In the genomic region with DNA sequence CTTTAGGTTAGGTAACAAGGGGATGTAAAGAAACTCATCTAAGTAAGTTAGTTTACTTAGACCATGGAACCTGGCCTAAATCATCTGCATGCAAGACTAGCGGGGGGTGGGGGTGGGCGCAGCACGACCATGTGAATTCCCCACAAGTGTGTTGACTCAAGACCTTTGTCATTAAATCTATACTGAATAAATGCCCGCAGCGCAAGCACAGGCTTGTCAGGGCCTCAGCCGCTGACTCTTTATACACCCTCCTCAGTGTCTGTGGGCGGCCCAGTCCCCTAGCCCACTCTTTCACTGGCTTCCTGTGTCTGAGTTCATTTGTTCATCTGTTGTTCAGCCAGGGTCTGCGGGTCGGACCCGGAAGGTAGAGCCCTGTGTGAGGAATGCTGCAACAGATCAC, we compare ENCODE assay signal across 26 cellular contexts. TPM values are rescaled to one million over a fixed set of nuclear protein-coding genes. Genes with fewer than 3 reads are reported as not detected.
DNase-seq lines count a peak whose midpoint lies in the region; ATAC-seq, FAIRE-seq and TF ChIP-seq lines count a peak whose summit lies in the region.
"Had no signal": no experiment of that assay in that cellular context is flagged by ENCODE, and none has a peak within 500 bp of the region (broad histone marks: within the 10 kb centered on the region; RNA-seq: fewer than 3 reads in every experiment).

No MANE protein-coding gene starts in this region.

- no peaks in the 10 kb centered on the region for H3K27me3 ChIP-seq in HepG2 (ENCODE audit: control insufficient read depth in 1 of 2, insufficient read depth in 2 of 2, low read length in 2 of 2)
- H3K27me3 ChIP-seq in right lobe of liver: no peaks in the 10 kb centered on the region
- H3K27me3 ChIP-seq in astrocyte (ENCODE audit: insufficient read depth, low read length): no peaks in the 10 kb centered on the region
- H3K27me3 ChIP-seq in esophagus squamous epithelium: no peaks in the 10 kb centered on the region

- FAIRE-seq in HepG2 (lab: Jason Lieb, UNC) (no peak), astrocyte (lab: Jason Lieb, UNC) (no peak)
- FAIRE-seq: D721Med had no signal

- H4K20me1 ChIP-seq in HepG2 (ENCODE audit: insufficient read depth, low read length): peaks cover 23% of the 10 kb centered on the region; the same call in 1 of the 2 replicates
- peaks cover 86% of the 10 kb centered on the region for H4K20me1 ChIP-seq in astrocyte (ENCODE audit: insufficient read depth, low read length)

- no peak overlapping the region for H3K4me3 Mint-ChIP-seq in astrocyte (ENCODE audit: unreplicated experiment)
- H3K4me3 Mint-ChIP-seq in osteocyte (ENCODE audit: unreplicated experiment): no peak overlapping the region

- ATAC-seq in HepG2 (no peak), right lobe of liver (no peak), GM19035 (IDR thresholded peaks at IDR 0.05; ENCODE audit: unreplicated experiment) (no peak)
- ATAC-seq: T-cell had no signal

- BruUV-seq in HepG2 (replicated peaks; lab: Mats Ljungman, UMichigan): no TSS peak

- TF ChIP-seq POLR2A in HepG2 (IDR thresholded peaks at IDR 0.05; ENCODE audit: insufficient read depth in 1 of 2, low read depth in 2 of 2, low read length in 2 of 2) (no peak), right lobe of liver (IDR thresholded peaks at IDR 0.05) (no peak), esophagus squamous epithelium (IDR thresholded peaks at IDR 0.05) (no peak)

- peaks cover 6% of the 10 kb centered on the region for H3K4me1 Mint-ChIP-seq in astrocyte (ENCODE audit: low read depth, unreplicated experiment)
- peaks cover 22% of the 10 kb centered on the region for H3K4me1 Mint-ChIP-seq in osteocyte (ENCODE audit: unreplicated experiment)

- H3K27me3 Mint-ChIP-seq in astrocyte (ENCODE audit: low read depth, unreplicated experiment) (no peaks in the 10 kb centered on the region), osteocyte (ENCODE audit: unreplicated experiment) (no peaks in the 10 kb centered on the region)
- H3K27me3 Mint-ChIP-seq: T-cell had no signal

- no peak overlapping the region for H3K9ac ChIP-seq in HepG2 (ENCODE audit: insufficient read depth, low read depth, low read length)
- H3K9ac ChIP-seq in astrocyte (ENCODE audit: low read length): no peak overlapping the region
- H3K9ac ChIP-seq: GM23248 had no signal

- CTCF ChIA-PET in HepG2 (lab: Yijun Ruan, JAX; ENCODE audit: low intra/inter-chr PET ratio, low total read pairs): no interaction called here

- 97% methylated on average over 10 of the region's 10 CpGs for WGBS in HepG2 (ENCODE audit: low lambda C conversion rate)
- WGBS in right lobe of liver (ENCODE audit: insufficient coverage, low coverage, low lambda C conversion rate, missing lambda C conversion rate): 96% methylated on average over 7 of the region's 10 CpGs
- WGBS in esophagus squamous epithelium, 2 donors: 81 to 88% methylated on average over 7 to 10 of the region's 10 CpGs

- H2AFZ ChIP-seq in HepG2 (ENCODE audit: low read length) (no peak overlapping the region), astrocyte (ENCODE audit: low read depth, low read length) (no peak overlapping the region)
- H2AFZ ChIP-seq: GM23248, PC-9 had no signal

- H3K4me1 ChIP-seq in HepG2 (ENCODE audit: insufficient read depth, low read length) (peaks cover 24% of the 10 kb centered on the region; the same call in 1 of the 2 replicates), right lobe of liver (no peaks in the 10 kb centered on the region), astrocyte (ENCODE audit: insufficient read depth, low read length) (no peaks in the 10 kb centered on the region), esophagus squamous epithelium (peaks cover 0 to 19% (median 3%) of the 10 kb centered on the region in 3 donors)

- H3K9me3 ChIP-seq in HepG2 (ENCODE audit: low read length): peaks cover 44% of the 10 kb centered on the region
- H3K9me3 ChIP-seq in right lobe of liver: peaks cover 0 to 5% (median 0%) of the 10 kb centered on the region in 4 donors
- H3K9me3 ChIP-seq in astrocyte (ENCODE audit: insufficient read depth, low read depth, low read length): peaks cover 3% of the 10 kb centered on the region
- peaks cover 0 to 22% (median 9%) of the 10 kb centered on the region in 3 donors for H3K9me3 ChIP-seq in esophagus squamous epithelium

- POLR2A ChIA-PET in HepG2 (lab: Yijun Ruan, JAX): no interaction called here

- H3K27ac Mint-ChIP-seq in astrocyte (ENCODE audit: unreplicated experiment) (peak overlapping the region; percentile 50), osteocyte (ENCODE audit: unreplicated experiment) (peak overlapping the region; percentile 39)

- TF ChIP-seq CTCF in HepG2 (CRISPR knock-in tag; IDR thresholded peaks at IDR 0.05) (no peak), right lobe of liver (IDR thresholded peaks at IDR 0.05) (no peak), astrocyte (IDR thresholded peaks at IDR 0.05; ENCODE audit: insufficient read depth, low read depth, low read length) (no peak), osteocyte (IDR thresholded peaks at IDR 0.05) (no peak), esophagus squamous epithelium (IDR thresholded peaks at IDR 0.05) (no peak)

- peaks cover 7% of the 10 kb centered on the region for H3K36me3 Mint-ChIP-seq in astrocyte (ENCODE audit: low read depth, unreplicated experiment)
- H3K36me3 Mint-ChIP-seq in osteocyte (ENCODE audit: unreplicated experiment): peaks cover 17% of the 10 kb centered on the region

- H3K27ac ChIP-seq in HepG2 (ENCODE audit: extremely low read length, insufficient read depth, low read length) (no peak overlapping the region), right lobe of liver (no peak overlapping the region), astrocyte (ENCODE audit: low read depth, low read length) (no peak overlapping the region), esophagus squamous epithelium (no peak overlapping the region)
- H3K27ac ChIP-seq: 22Rv1, GM23248, PC-9 had no signal

- H3K36me3 ChIP-seq in HepG2 (replicated peaks in 1 of 2; ENCODE audit: control insufficient read depth in 1 of 2, insufficient read depth in 2 of 2, low read length in 2 of 2) (peaks cover 0 to 7% of the 10 kb centered on the region in 2 experiments; a peak in 1 of 5 replicates), right lobe of liver (no peaks in the 10 kb centered on the region), astrocyte (ENCODE audit: insufficient read depth, low read length) (no peaks in the 10 kb centered on the region), esophagus squamous epithelium (no peaks in the 10 kb centered on the region)

- DNase-seq in HepG2 (ENCODE audit: low spot score) (no peak), right lobe of liver (no peak), astrocyte (ENCODE audit: low read depth) (no peak), osteocyte (ENCODE audit: extremely low spot score, unreplicated experiment) (no peak), esophagus squamous epithelium (lab: John Stamatoyannopoulos, UW) (no peak), pons (ENCODE audit: low spot score) (no peak)
- DNase-seq in activated T-cell treated with anti-CD3 and anti-CD28 coated beads, Interleukin-2, amount 50 U/mL, for 1 hour: no peak
- DNase-seq: AML-193, C1 segment of cervical spinal cord, DMS53, GF-D8, GM23248, HCEC 1CT, KBM-7, MM.1S, NCI-H1048, NCI-H1417 treated with DMSO at 0.1 percent for 48 hours, NCI-H187 treated with DMSO at 0.1 percent for 48 hours, NCI-H510A, NCI-H748 treated with DMSO at 0.1 percent for 48 hours, PC-9, RPMI8226, T-cell had no signal

- in situ Hi-C loops in HepG2 (cut with HindIII; ENCODE audit: extremely low pct_ligation_motif_present, low pct_unique_long_range_greater_than_20kb): no loop called here

- peaks cover 95% of the 10 kb centered on the region for H3K79me2 ChIP-seq in HepG2 (ENCODE audit: insufficient read depth, low read length)
- H3K79me2 ChIP-seq in astrocyte (ENCODE audit: insufficient read depth, low read length): peaks cover 97% of the 10 kb centered on the region

- TF ChIP-seq RAD21 in HepG2 (CRISPR knock-in tag; IDR thresholded peaks at IDR 0.05): no peak

- peaks cover 14% of the 10 kb centered on the region for H3K9me3 Mint-ChIP-seq in astrocyte (ENCODE audit: unreplicated experiment)
- peaks cover 19% of the 10 kb centered on the region for H3K9me3 Mint-ChIP-seq in osteocyte (ENCODE audit: unreplicated experiment)

- no peak for TF ChIP-seq EP300 in HepG2 (IDR thresholded peaks at IDR 0.05; ENCODE audit: low read depth in 2 of 2, low read length in 2 of 2)
- TF ChIP-seq EP300 in HepG2 (CRISPR knock-in tag; IDR thresholded peaks at IDR 0.05; ENCODE audit: borderline replicate concordance): no peak

- H3K4me2 ChIP-seq in HepG2 (ENCODE audit: low read depth, low read length): no peak overlapping the region
- no peak overlapping the region for H3K4me2 ChIP-seq in astrocyte (ENCODE audit: low read length)
- H3K4me2 ChIP-seq: PC-9 had no signal

- H3K4me3 ChIP-seq in HepG2 (replicated peaks in 1 of 3; ENCODE audit: insufficient read depth in 1 of 3, low read depth in 2 of 3, low read length in 3 of 3): no peak overlapping the region
- no peak overlapping the region for H3K4me3 ChIP-seq in right lobe of liver
- no peak overlapping the region for H3K4me3 ChIP-seq in astrocyte (ENCODE audit: insufficient read depth, low read depth, low read length)
- no peak overlapping the region for H3K4me3 ChIP-seq in esophagus squamous epithelium
- H3K4me3 ChIP-seq: GM23248, PC-9 had no signal

- intact Hi-C loops in HepG2 (cut with micrococcal nuclease; ENCODE audit: unreplicated experiment): no loop called here
- intact Hi-C loops in right lobe of liver (cut with DNase I): no loop called here
- intact Hi-C loops in esophagus squamous epithelium (cut with DNase I): no loop called here

RNA-seq across cellular contexts. Expression of gene MAP3K2, which starts 17.8 kb away (rescaled TPM):
- total RNA-seq in HepG2 (2016; rRNA removed; fragmentation: Illumina TruSeq; extraction: Trizol) (37.2 and 56.1 TPM in 2 replicates), right lobe of liver (10 to 100 TPM; 28.6 to 45.1 (median 39.8) TPM), astrocyte (62.2 and 71.2 TPM in 2 replicates), osteocyte (60.9 and 63.9 TPM in 2 replicates), esophagus squamous epithelium (10 to 100 TPM; 29.4 to 37.4 (median 31.3) TPM)
- total RNA-seq in HepG2 (2016; cell fraction: cytosol; rRNA removed; fragmentation: Illumina TruSeq; extraction: Trizol; ENCODE audit: low read depth): 12.9 and 13.4 TPM in 2 replicates
- total RNA-seq in HepG2 (2016; cell fraction: insoluble cytoplasmic fraction; rRNA removed; fragmentation: Illumina TruSeq; extraction: Trizol): 35.8 and 54.1 TPM in 2 replicates
- total RNA-seq in HepG2 (2016; cell fraction: membrane; rRNA removed; fragmentation: Illumina TruSeq; extraction: Trizol): 28.2 and 32.6 TPM in 2 replicates
- 37.4 and 42.1 TPM in 2 replicates for total RNA-seq in HepG2 (2016; cell fraction: nucleus; rRNA removed; fragmentation: Illumina TruSeq; extraction: Trizol)
- polyA plus RNA-seq in HepG2 (2011; rRNA removed): 11.2 and 12.2 TPM in 2 replicates
- 5.1 and 7.6 TPM in 2 replicates for polyA plus RNA-seq in HepG2 (2011; cell fraction: cytosol; rRNA removed)
- polyA plus RNA-seq in HepG2 (2011; cell fraction: nucleus; rRNA removed): 18.1 and 21.8 TPM in 2 replicates
- polyA plus RNA-seq in HepG2 (2012): 11.5 and 11.7 TPM in 2 replicates
- polyA plus RNA-seq in HepG2 (2016; cell fraction: cytosol; fragmentation: Illumina TruSeq; extraction: Trizol; ENCODE audit: low read depth): 0.44 and 0.68 TPM in 2 replicates
- polyA plus RNA-seq in HepG2 (2016; cell fraction: insoluble cytoplasmic fraction; fragmentation: Illumina TruSeq; extraction: Trizol; ENCODE audit: low read depth): 14.1 and 15.7 TPM in 2 replicates
- 3.3 and 3.5 TPM in 2 replicates for polyA plus RNA-seq in HepG2 (2016; cell fraction: membrane; fragmentation: Illumina TruSeq; extraction: Trizol; ENCODE audit: low read depth)
- polyA plus RNA-seq in HepG2 (2016; cell fraction: nucleus; fragmentation: Illumina TruSeq; extraction: Trizol; ENCODE audit: insufficient read depth, low read depth): 28.7 and 30.7 TPM in 2 replicates
- polyA minus RNA-seq in HepG2 (2011; rRNA and poly(A)+ RNA removed; ENCODE audit: low replicate concordance): 20.5 and 26.7 TPM in 2 replicates
- 43.5 and 45.0 TPM in 2 replicates for polyA minus RNA-seq in HepG2 (2011; cell fraction: cytosol; rRNA and poly(A)+ RNA removed)
- 46.0 and 46.6 TPM in 2 replicates for polyA minus RNA-seq in HepG2 (2011; cell fraction: nucleus; rRNA and poly(A)+ RNA removed)

RNA-seq across cellular contexts. Expression of gene PROC, which starts 48.2 kb away (rescaled TPM):
- total RNA-seq in HepG2 (2016; rRNA removed; fragmentation: Illumina TruSeq; extraction: Trizol) (52.1 and 134 TPM in 2 replicates), right lobe of liver (100 to 1,000 TPM; 224 to 447 (median 319) TPM), astrocyte (1.0 and 1.5 TPM in 2 replicates), osteocyte (1.6 and 2.5 TPM in 2 replicates), esophagus squamous epithelium (1 to 10 TPM in 1 of 4 donors, not detected in 3; 2.1 TPM)
- 19.2 and 23.2 TPM in 2 replicates for total RNA-seq in HepG2 (2016; cell fraction: cytosol; rRNA removed; fragmentation: Illumina TruSeq; extraction: Trizol; ENCODE audit: low read depth)
- 49.9 and 134 TPM in 2 replicates for total RNA-seq in HepG2 (2016; cell fraction: insoluble cytoplasmic fraction; rRNA removed; fragmentation: Illumina TruSeq; extraction: Trizol)
- 37.4 and 38.6 TPM in 2 replicates for total RNA-seq in HepG2 (2016; cell fraction: membrane; rRNA removed; fragmentation: Illumina TruSeq; extraction: Trizol)
- total RNA-seq in HepG2 (2016; cell fraction: nucleus; rRNA removed; fragmentation: Illumina TruSeq; extraction: Trizol): 166 and 178 TPM in 2 replicates
- 185 and 266 TPM in 2 replicates for polyA plus RNA-seq in HepG2 (2011; rRNA removed)
- 113 and 166 TPM in 2 replicates for polyA plus RNA-seq in HepG2 (2011; cell fraction: cytosol; rRNA removed)
- polyA plus RNA-seq in HepG2 (2011; cell fraction: nucleus; rRNA removed): 1,267 and 1,304 TPM in 2 replicates
- 232 and 321 TPM in 2 replicates for polyA plus RNA-seq in HepG2 (2012)
- polyA plus RNA-seq in HepG2 (2016; cell fraction: cytosol; fragmentation: Illumina TruSeq; extraction: Trizol; ENCODE audit: low read depth): 17.2 and 19.9 TPM in 2 replicates
- polyA plus RNA-seq in HepG2 (2016; cell fraction: insoluble cytoplasmic fraction; fragmentation: Illumina TruSeq; extraction: Trizol; ENCODE audit: low read depth): 48.9 and 49.8 TPM in 2 replicates
- polyA plus RNA-seq in HepG2 (2016; cell fraction: membrane; fragmentation: Illumina TruSeq; extraction: Trizol; ENCODE audit: low read depth): 22.9 and 24.9 TPM in 2 replicates
- polyA plus RNA-seq in HepG2 (2016; cell fraction: nucleus; fragmentation: Illumina TruSeq; extraction: Trizol; ENCODE audit: insufficient read depth, low read depth): 354 and 380 TPM in 2 replicates
- polyA minus RNA-seq in HepG2 (2011; rRNA and poly(A)+ RNA removed; ENCODE audit: low replicate concordance): 241 TPM in 1 of 2 replicates, not detected in the other
- polyA minus RNA-seq in HepG2 (2011; cell fraction: cytosol; rRNA and poly(A)+ RNA removed): 64.7 and 65.5 TPM in 2 replicates
- polyA minus RNA-seq in HepG2 (2011; cell fraction: nucleus; rRNA and poly(A)+ RNA removed): 172 and 188 TPM in 2 replicates
- total RNA-seq: GM23248 had no signal
- polyA plus RNA-seq: GM23248 had no signal
